Comparison of ENCODE assay signal across 9 cellular contexts in genomic region chr10:80206277-80206655, GRCh38. TPM values are rescaled to one million over a fixed set of nuclear protein-coding genes. Genes with fewer than 3 reads are reported as not detected.
DNase-seq lines count a peak whose midpoint lies in the region; ATAC-seq and TF ChIP-seq lines count a peak whose summit lies in the region.
"Had no signal": no experiment of that assay in that cellular context is flagged by ENCODE, and none has a peak within 500 bp of the region (broad histone marks: within the 10 kb centered on the region; RNA-seq: fewer than 3 reads in every experiment).

No MANE protein-coding gene starts in this region.

- peak overlapping the region; percentile 61 to 79 for H3K9ac ChIP-seq in liver (ENCODE audit: low read depth in 1 of 2, low read length in 2 of 2)
- H3K9ac ChIP-seq in subcutaneous abdominal adipose tissue (ENCODE audit: low read length in 5 of 5): peak overlapping the region in 3 of 5 donors; percentile 43 to 92 (median 83)

- H3K36me3 ChIP-seq in liver (ENCODE audit: control insufficient read depth in 4 of 4, insufficient read depth in 3 of 4, low read depth in 1 of 4, low read length in 3 of 4): no peaks in the 10 kb centered on the region
- H3K36me3 ChIP-seq in subcutaneous abdominal adipose tissue (ENCODE audit: control insufficient read depth in 5 of 5, insufficient read depth in 5 of 5, low read length in 5 of 5): no peaks in the 10 kb centered on the region

- H3K4me3 ChIP-seq in liver (ENCODE audit: low read depth in 1 of 3, low read length in 3 of 3): no peak overlapping the region
- peak overlapping the region in 4 of 5 donors; percentile 82 to 88 (median 86) for H3K4me3 ChIP-seq in subcutaneous abdominal adipose tissue (ENCODE audit: low read depth in 1 of 5, low read length in 5 of 5)

- peak overlapping the region; percentile 89 for H3K4me3 Mint-ChIP-seq in T-helper 2 cell treated with Interferon-gamma antibody and Interleukin-4, amounts not matched to agents 5 μg/mL and 100 μg/mL, for 36 hours
- H3K4me3 Mint-ChIP-seq in activated T-helper 17 cell treated with anti-CD3 and anti-CD28 coated beads, Interleukin-2, amount 50 U/mL, for 72 hours: peak overlapping the region; percentile 93

- H3K9me3 Mint-ChIP-seq in T-helper 2 cell treated with Interferon-gamma antibody and Interleukin-4, amounts not matched to agents 5 μg/mL and 100 μg/mL, for 36 hours: no peaks in the 10 kb centered on the region
- H3K9me3 Mint-ChIP-seq in activated T-helper 17 cell treated with anti-CD3 and anti-CD28 coated beads, Interleukin-2, amount 50 U/mL, for 72 hours: no peaks in the 10 kb centered on the region

- peaks cover 3% of the 10 kb centered on the region for H3K27me3 Mint-ChIP-seq in T-helper 2 cell treated with Interferon-gamma antibody and Interleukin-4, amounts not matched to agents 5 μg/mL and 100 μg/mL, for 36 hours (ENCODE audit: low read depth)
- H3K27me3 Mint-ChIP-seq in activated T-helper 17 cell treated with anti-CD3 and anti-CD28 coated beads, Interleukin-2, amount 50 U/mL, for 72 hours: no peaks in the 10 kb centered on the region

- no peak for ATAC-seq in activated T-helper 17 cell treated with anti-CD3 and anti-CD28 coated beads, Interleukin-2, amount 50 U/mL, for 72 hours (replicated peaks)

- peak overlapping the region; percentile 90 to 95 for H3K27ac ChIP-seq in liver (ENCODE audit: low read depth in 1 of 2, low read length in 2 of 2)
- H3K27ac ChIP-seq in subcutaneous abdominal adipose tissue (ENCODE audit: low read depth, low read length): peak overlapping the region; percentile 93

- peaks cover 8 to 41% (median 29%) of the 10 kb centered on the region in 4 donors for H3K4me1 ChIP-seq in liver (ENCODE audit: control insufficient read depth in 4 of 4, insufficient read depth in 4 of 4, low read length in 3 of 4)
- peaks cover 18 to 61% (median 52%) of the 10 kb centered on the region in 5 donors for H3K4me1 ChIP-seq in subcutaneous abdominal adipose tissue (ENCODE audit: control insufficient read depth in 5 of 5, insufficient read depth in 5 of 5, low read length in 5 of 5)

- no peak for TF ChIP-seq CTCF in liver (IDR thresholded peaks at IDR 0.05; ENCODE audit: low read depth, low read length, missing input control)

- WGBS in liver: 84% methylated on average over 3 of the region's 3 CpGs

- H3K27me3 ChIP-seq in liver (ENCODE audit: control insufficient read depth in 4 of 4, insufficient read depth in 4 of 4, low read length in 3 of 4) (no peaks in the 10 kb centered on the region), subcutaneous abdominal adipose tissue (ENCODE audit: control insufficient read depth in 5 of 5, insufficient read depth in 4 of 5, low read length in 5 of 5) (no peaks in the 10 kb centered on the region)

- TF ChIP-seq RAD21 in liver (IDR thresholded peaks at IDR 0.05): no peak

- H3K4me1 Mint-ChIP-seq in T-helper 2 cell treated with Interferon-gamma antibody and Interleukin-4, amounts not matched to agents 5 μg/mL and 100 μg/mL, for 36 hours (ENCODE audit: low read depth): peaks cover 34% of the 10 kb centered on the region
- peaks cover 25% of the 10 kb centered on the region for H3K4me1 Mint-ChIP-seq in activated T-helper 17 cell treated with anti-CD3 and anti-CD28 coated beads, Interleukin-2, amount 50 U/mL, for 72 hours

- peak overlapping the region; percentile 86 for H3K27ac Mint-ChIP-seq in T-helper 2 cell treated with Interferon-gamma antibody and Interleukin-4, amounts not matched to agents 5 μg/mL and 100 μg/mL, for 36 hours
- peak overlapping the region; percentile 85 for H3K27ac Mint-ChIP-seq in activated T-helper 17 cell treated with anti-CD3 and anti-CD28 coated beads, Interleukin-2, amount 50 U/mL, for 72 hours

- no peak for DNase-seq in T-helper 2 cell treated with Interferon-gamma antibody and Interleukin-4, amounts not matched to agents 5 μg/mL and 100 μg/mL, for 36 hours (ENCODE audit: low spot score)
- DNase-seq in T-helper 2 cell (no peak), NCI-H1417 treated with DMSO at 0.1 percent for 48 hours (lab: John Stamatoyannopoulos, UW) (no peak), superior temporal gyrus (ENCODE audit: extremely low spot score) (no peak), T-helper 9 cell (no peak)
- DNase-seq: aorta had no signal

- no peaks in the 10 kb centered on the region for H3K9me3 ChIP-seq in liver (ENCODE audit: control insufficient read depth in 4 of 4, low read length in 3 of 4)
- H3K9me3 ChIP-seq in subcutaneous abdominal adipose tissue (ENCODE audit: control insufficient read depth in 5 of 5, low read length in 5 of 5): no peaks in the 10 kb centered on the region

- H3K36me3 Mint-ChIP-seq in T-helper 2 cell treated with Interferon-gamma antibody and Interleukin-4, amounts not matched to agents 5 μg/mL and 100 μg/mL, for 36 hours (ENCODE audit: low read depth): peaks cover 13% of the 10 kb centered on the region
- peaks cover 34% of the 10 kb centered on the region for H3K36me3 Mint-ChIP-seq in activated T-helper 17 cell treated with anti-CD3 and anti-CD28 coated beads, Interleukin-2, amount 50 U/mL, for 72 hours (ENCODE audit: low read depth)

TF ChIP-seq in liver, 16 proteins besides CTCF, POLR2A, EP300 and RAD21:
- TF ChIP-seq RXRA (IDR thresholded peaks at IDR 0.05): no peak
- no peak for TF ChIP-seq REST (IDR thresholded peaks at IDR 0.05)
- TF ChIP-seq HNF4G (IDR thresholded peaks at IDR 0.05): no peak
- no peak for TF ChIP-seq YY1 (IDR thresholded peaks at IDR 0.05)
- no peak for TF ChIP-seq SP1 (IDR thresholded peaks at IDR 0.05)
- no peak for TF ChIP-seq ZBTB33 (IDR thresholded peaks at IDR 0.05)
- no peak for TF ChIP-seq FOXA2 (IDR thresholded peaks at IDR 0.05)
- TF ChIP-seq GABPA (IDR thresholded peaks at IDR 0.05 in 1 of 2, conservative IDR thresholded peaks at IDR 0.05 in 1 of 2): no peak
- no peak for TF ChIP-seq ATF3 (IDR thresholded peaks at IDR 0.05)
- TF ChIP-seq FOXA1 (IDR thresholded peaks at IDR 0.05): no peak
- no peak for TF ChIP-seq HNF4A (conservative IDR thresholded peaks at IDR 0.05)
- no peak for TF ChIP-seq TAF1 (conservative IDR thresholded peaks at IDR 0.05)
- TF ChIP-seq MAX (IDR thresholded peaks at IDR 0.05): no peak
- no peak for TF ChIP-seq JUND (IDR thresholded peaks at IDR 0.05)
- no peak for TF ChIP-seq EGR1 (IDR thresholded peaks at IDR 0.05; ENCODE audit: low read depth in 2 of 2)
- TF ChIP-seq NR2F2 (IDR thresholded peaks at IDR 0.05): no peak
TF ChIP-seq in liver: peak in this region for 0.

RNA-seq across cellular contexts. Expression of gene ANXA11, which starts 0.9 kb away (rescaled TPM):
- total RNA-seq in activated T-helper 17 cell treated with anti-CD3 and anti-CD28 coated beads, Interleukin-2, amount 50 U/mL, for 72 hours: 100 to 1,000 TPM; 184 to 275 TPM
- 10 to 100 TPM; 14.0 to 20.9 TPM for total RNA-seq in liver
- polyA plus RNA-seq in liver: 10 to 100 TPM; 28.8 to 40.4 TPM

Comparison
In these comparisons a context has a peak if more than half of its experiments do, and no peak if none do; other contexts are left out.
1. H3K4me3 ChIP-seq: peak in subcutaneous abdominal adipose tissue (4 of 5); none in liver (0 of 3).
2. RNA of gene ANXA11, which starts 0.9 kb away (total RNA-seq): 184 to 275 TPM in activated T-helper 17 cell treated with anti-CD3 and anti-CD28 coated beads, Interleukin-2, amount 50 U/mL, for 72 hours; 14.0 to 20.9 TPM in liver; every median in the first group is over 4 times any median in the second.